In genomic region chr15:59350421-59350732, GRCh38 we compare ENCODE assay signal across 11 cellular contexts. TPM values are rescaled to one million over a fixed set of nuclear protein-coding genes. Genes with fewer than 3 reads are reported as not detected.
DNase-seq lines count a peak whose midpoint lies in the region; ATAC-seq, FAIRE-seq and TF ChIP-seq lines count a peak whose summit lies in the region.
"Had no signal": no experiment of that assay in that cellular context is flagged by ENCODE, and none has a peak within 500 bp of the region (broad histone marks: within the 10 kb centered on the region; RNA-seq: fewer than 3 reads in every experiment).

No MANE protein-coding gene starts in this region.

- no peak overlapping the region for H2AFZ ChIP-seq in GM12878 (ENCODE audit: control insufficient read depth, low read depth, low read length)

- RAD21 ChIA-PET in GM12878 (lab: Charles Lee; ENCODE audit: unreplicated experiment) = no interaction called here

- TF ChIP-seq RAD21 in GM12878 (IDR thresholded peaks at IDR 0.05; ENCODE audit: insufficient read depth, low read depth, low read length) = no peak

- H3K9ac ChIP-seq in GM12878 (ENCODE audit: control insufficient read depth, insufficient read depth, low read length) = no peak overlapping the region

- TF ChIP-seq EP300 in GM12878 (IDR thresholded peaks at IDR 0.05; ENCODE audit: borderline replicate concordance in 1 of 2, control insufficient read depth in 1 of 2, low read depth in 2 of 2, low read length in 2 of 2) = no peak

- H3K36me3 ChIP-seq in left ventricle myocardium inferior (no peaks in the 10 kb centered on the region), GM12878 (ENCODE audit: control insufficient read depth in 2 of 2, insufficient read depth in 2 of 2, low read length in 1 of 2) (peaks cover 0 to 5% of the 10 kb centered on the region in 2 experiments; a peak in 2 of 4 replicates), mesodermal cell (ENCODE audit: control insufficient read depth, insufficient read depth, low read length) (no peaks in the 10 kb centered on the region), upper lobe of right lung (no peaks in the 10 kb centered on the region)

- peaks cover 91% of the 10 kb centered on the region for H3K79me2 ChIP-seq in GM12878 (ENCODE audit: control insufficient read depth, insufficient read depth, low read length)

- TF ChIP-seq CTCF in left ventricle myocardium inferior (IDR thresholded peaks at IDR 0.05; ENCODE audit: borderline replicate concordance) (no peak), GM12878 (IDR thresholded peaks at IDR 0.05 in 2 of 3, conservative IDR thresholded peaks at IDR 0.05 in 1 of 3; ENCODE audit: control insufficient read depth in 2 of 3, extremely low read depth in 1 of 3, insufficient read depth in 1 of 3, low read depth in 3 of 3, low read length in 3 of 3) (no peak), upper lobe of right lung (IDR thresholded peaks at IDR 0.05) (no peak), GM13977 (IDR thresholded peaks at IDR 0.05; ENCODE audit: extremely low read depth, insufficient read depth, missing control alignments) (no peak)

- H3K4me2 ChIP-seq in GM12878 (ENCODE audit: control insufficient read depth, insufficient read depth) = no peak overlapping the region

- TF ChIP-seq POLR2A in GM12878 (IDR thresholded peaks at IDR 0.05; ENCODE audit: low read depth, low read length) = no peak

- in situ Hi-C loops in GM12878 (cut with MboI) (no loop called here), GM13977 (cut with MboI; ENCODE audit: low pct_unique_long_range_greater_than_20kb, low sequenced_read_pairs, unreplicated experiment) (no loop called here)

- no peaks in the 10 kb centered on the region for H3K27me3 ChIP-seq in left ventricle myocardium inferior (ENCODE audit: low read depth)
- no peaks in the 10 kb centered on the region for H3K27me3 ChIP-seq in GM12878 (replicated peaks in 1 of 2; ENCODE audit: control insufficient read depth in 2 of 2, insufficient read depth in 2 of 2, low read length in 1 of 2)
- no peaks in the 10 kb centered on the region for H3K27me3 ChIP-seq in upper lobe of right lung

- peak overlapping the region; percentile 80 for H3K27ac ChIP-seq in left ventricle myocardium inferior (replicated peaks)
- peak overlapping the region; percentile 24; the same call in 1 of the 2 replicates for H3K27ac ChIP-seq in GM12878 (ENCODE audit: control insufficient read depth, insufficient read depth)
- H3K27ac ChIP-seq in mesodermal cell (ENCODE audit: low read depth, low read length, severe bottlenecking) = peak overlapping the region; percentile 85
- peak overlapping the region; percentile 43 for H3K27ac ChIP-seq in upper lobe of right lung

- BruUV-seq in GM12878 (replicated peaks; lab: Mats Ljungman, UMichigan) = no TSS peak

- peaks cover 4% of the 10 kb centered on the region; the same call in 1 of the 2 replicates for H4K20me1 ChIP-seq in GM12878 (ENCODE audit: control insufficient read depth, insufficient read depth)

- intact Hi-C loops in left ventricle myocardium inferior (cut with micrococcal nuclease) = no loop called here
- intact Hi-C loops in Right ventricle myocardium superior (cut with DNase I) = loop anchor here (10.0 kb wide), 1 partner anchor 106 kb away; no protein-coding TSS in a partner anchor
- intact Hi-C loops in GM12878 (cut with micrococcal nuclease; ENCODE audit: unreplicated experiment) = no loop called here
- intact Hi-C loops in upper lobe of right lung (cut with DNase I) = no loop called here

- SMC1A ChIA-PET in GM12878 (lab: Charles Lee; ENCODE audit: uncharacterized antibody, unreplicated experiment) = no interaction called here

- no peak for ATAC-seq in Right ventricle myocardium superior (ENCODE audit: poor library complexity)
- ATAC-seq in GM12878 = no peak
- ATAC-seq in upper lobe of right lung = no peak
- ATAC-seq in HG03342 (IDR thresholded peaks at IDR 0.05; ENCODE audit: unreplicated experiment) = no peak

- 82% methylated on average over 1 of the region's 1 CpG for WGBS in GM12878 (ENCODE audit: insufficient coverage, insufficient replicate concordance, low lambda C conversion rate, missing lambda C conversion rate)
- no CpG with 5 or more reads among the region's 1 CpG for WGBS in mesodermal cell (ENCODE audit: insufficient coverage in 2 of 2), 2 experiments

- no peak for DNase-seq in left ventricle myocardium inferior
- no peak for DNase-seq in Right ventricle myocardium superior
- no peak for DNase-seq in GM12878 (ENCODE audit: low read depth, low spot score)
- DNase-seq in upper lobe of right lung = no peak
- no peak for DNase-seq in GM13977 (ENCODE audit: low spot score)
- DNase-seq in H4 (ENCODE audit: low spot score) = no peak
- DNase-seq: activated CD4-positive, alpha-beta T cell treated with anti-CD3 and anti-CD28 coated beads, Interleukin-2, amount 50 U/mL, for 1 hour; AML-193; KG1 had no signal

- CTCF ChIA-PET in GM12878 (lab: Yijun Ruan, JAX) = interaction anchor here (0.6 to 1.6 kb wide), 2 partner anchors 10 to 50 kb away, joined by 3 to 4 read pairs; no protein-coding TSS in a partner anchor

- POLR2A ChIA-PET in GM12878 (lab: Charles Lee) = interaction anchor here (0.6 to 1.5 kb wide), 2 partner anchors 17 to 62 kb away, joined by 3 to 4 read pairs; no protein-coding TSS in a partner anchor

- no peaks in the 10 kb centered on the region for H3K9me3 ChIP-seq in left ventricle myocardium inferior (replicated peaks)
- H3K9me3 ChIP-seq in GM12878 (replicated peaks; ENCODE audit: control insufficient read depth, insufficient read depth, low read length) = no peaks in the 10 kb centered on the region
- no peaks in the 10 kb centered on the region for H3K9me3 ChIP-seq in mesodermal cell (ENCODE audit: control insufficient read depth, low read length)
- no peaks in the 10 kb centered on the region for H3K9me3 ChIP-seq in upper lobe of right lung

- FAIRE-seq in GM12878 (lab: Jason Lieb, UNC) = no peak

- H3K4me1 ChIP-seq in left ventricle myocardium inferior (peaks cover 74% of the 10 kb centered on the region), GM12878 (ENCODE audit: control insufficient read depth, insufficient read depth, low read length) (peaks cover 47% of the 10 kb centered on the region), mesodermal cell (ENCODE audit: control insufficient read depth, insufficient read depth, low read length, poor library complexity, severe bottlenecking) (peaks cover 19% of the 10 kb centered on the region), upper lobe of right lung (peaks cover 41% of the 10 kb centered on the region)

- H3K4me3 ChIP-seq in left ventricle myocardium inferior (no peak overlapping the region), GM12878 (no peak overlapping the region), mesodermal cell (ENCODE audit: extremely low read depth, insufficient read depth, low read length, poor library complexity, severe bottlenecking) (no peak overlapping the region), upper lobe of right lung (no peak overlapping the region)

TF ChIP-seq in GM12878, 131 proteins besides CTCF, POLR2A, EP300 and RAD21:
- TF ChIP-seq IKZF1 (conservative IDR thresholded peaks at IDR 0.05) (0 out of 2 replicates have a peak, but pooled peaks have one; percentile 7), KDM1A (IDR thresholded peaks at IDR 0.05; ENCODE audit: borderline replicate concordance) (no peak), IRF5 (IDR thresholded peaks at IDR 0.05; ENCODE audit: borderline replicate concordance) (no peak), SMARCA5 (IDR thresholded peaks at IDR 0.05) (no peak), BCL11A (IDR thresholded peaks at IDR 0.05; ENCODE audit: low read depth, low read length) (no peak)

RNA-seq across cellular contexts. Expression of gene MYO1E, which starts 22.3 kb away (rescaled TPM):
- total RNA-seq in left ventricle myocardium inferior (23.6 TPM), Right ventricle myocardium superior (29.9 TPM), GM12878 (2014; rRNA removed) (55.9 and 59.3 TPM in 2 replicates), GM12878 (2014; rRNA removed; fragmentation: Illumina TruSeq; extraction: Trizol) (70.5 and 76.5 TPM in 2 replicates), GM12878 (2021) (256 and 266 TPM in 2 replicates), upper lobe of right lung (98.4 TPM)
- total RNA-seq in GM12878 (2013; cell fraction: nucleolus; rRNA removed) = 732 and 834 TPM in 2 replicates
- polyA plus RNA-seq in GM12878 (2011; ENCODE audit: low read depth) = 15.6 TPM
- polyA plus RNA-seq in GM12878 (2011; rRNA removed) (33.3 and 68.3 TPM in 2 replicates), GM12878 (2014; fragmentation: Illumina TruSeq; extraction: Trizol) (77.9 and 93.5 TPM in 2 replicates), GM12878 (2014; fragmentation: Nextera tagmentation; extraction: Ambion mirVana) (10 to 100 TPM; 10.3 to 27.5 TPM), GM12878 (2014; rRNA removed) (43.7 and 46.9 TPM in 2 replicates), GM12878 (2016; fragmentation: Nextera tagmentation; extraction: Ambion mirVana) (100 to 1,000 TPM; 189 to 191 TPM)
- 16.2 and 18.4 TPM in 2 replicates for polyA plus RNA-seq in GM12878 (2011; cell fraction: cytosol; rRNA removed)
- polyA plus RNA-seq in GM12878 (2011; cell fraction: nucleus; rRNA removed) = 21.3 TPM in 2 replicates
- polyA plus RNA-seq in GM12878 (2012) = 92.0 and 138 TPM in 2 replicates
- polyA minus RNA-seq in GM12878 (2011; rRNA and poly(A)+ RNA removed) = 25.2 and 53.3 TPM in 2 replicates
- 11.1 TPM in 2 replicates for polyA minus RNA-seq in GM12878 (2011; cell fraction: cytosol; rRNA and poly(A)+ RNA removed)
- polyA minus RNA-seq in GM12878 (2011; cell fraction: nucleus; rRNA and poly(A)+ RNA removed) = 42.3 and 48.9 TPM in 2 replicates
- 45.5 TPM for polyA plus RNA-seq in mesodermal cell (2013, experiment 1 of 2)
- 32.9 TPM for polyA plus RNA-seq in mesodermal cell (2013, experiment 2 of 2)
- total RNA-seq in H4 (2014; rRNA removed; shearing (Covaris generic)) = 9.2 and 18.4 TPM in 2 replicates

Comparison
In these comparisons a context has a peak if more than half of its experiments do, and no peak if none do; other contexts are left out.
1. H3K27ac ChIP-seq: peak in every context shown above with its lines; median percentile 85 in mesodermal cell; 80 in left ventricle myocardium inferior; 43 in upper lobe of right lung; 24 in GM12878.